14 cellular contexts compared by ENCODE assay signal in genomic region chr2:230335864-230336506, GRCh38. TPM values are rescaled to one million over a fixed set of nuclear protein-coding genes. Genes with fewer than 3 reads are reported as not detected.
DNase-seq lines count a peak whose midpoint lies in the region; ATAC-seq and TF ChIP-seq lines count a peak whose summit lies in the region.
"Had no signal": no experiment of that assay in that cellular context is flagged by ENCODE, and none has a peak within 500 bp of the region (broad histone marks: within the 10 kb centered on the region; RNA-seq: fewer than 3 reads in every experiment).

No MANE protein-coding gene starts in this region.

- TF ChIP-seq POLR2A in prostate gland (IDR thresholded peaks at IDR 0.05): no peak

- H3F3A ChIP-seq in Loucy (ENCODE audit: low read depth): no peaks in the 10 kb centered on the region

- 63% methylated on average over 3 of the region's 3 CpGs for WGBS in prostate gland

- POLR2A ChIA-PET in activated naive CD8-positive, alpha-beta T cell treated with anti-CD3 and anti-CD28 coated beads, Interleukin-2, amount 10 ng/mL, durations not matched to agents 7 days and 5 days (lab: Charles Lee): interaction anchor here (1.0 to 1.8 kb wide), 2 partner anchors 9 to 80 kb away, joined by 4 to 9 read pairs; partner anchors contain the start of genes SP100 and SP140L

- H3K27me3 ChIP-seq in Loucy (ENCODE audit: insufficient read depth, low read length, poor library complexity, severe bottlenecking) (no peaks in the 10 kb centered on the region), prostate gland (replicated peaks; ENCODE audit: insufficient read depth) (no peaks in the 10 kb centered on the region)
- H3K27me3 ChIP-seq: uterus had no signal

- no peak for TF ChIP-seq CTCF in Loucy (conservative IDR thresholded peaks at IDR 0.05; ENCODE audit: low read length)
- no peak for TF ChIP-seq CTCF in prostate gland (IDR thresholded peaks at IDR 0.05)

- H3K9me3 ChIP-seq in Loucy (ENCODE audit: insufficient read depth, low read depth, low read length) (peaks cover 5% of the 10 kb centered on the region; the same call in 1 of the 2 replicates), prostate gland (no peaks in the 10 kb centered on the region)
- H3K9me3 ChIP-seq: uterus had no signal

- H3K79me2 ChIP-seq in Loucy (ENCODE audit: insufficient read depth, low read length): peaks cover 22% of the 10 kb centered on the region

- DNase-seq in activated CD8-positive, alpha-beta memory T cell treated with anti-CD3 and anti-CD28 coated beads for 24 hours: peak; percentile 38
- no peak for DNase-seq in activated CD8-positive, alpha-beta memory T cell treated with anti-CD3 and anti-CD28 coated beads, Interleukin-2, amount 50 U/mL, for 4 hours
- DNase-seq in activated naive CD8-positive, alpha-beta T cell treated with anti-CD3 and anti-CD28 coated beads, Interleukin-2, amount 10 ng/mL, durations not matched to agents 7 days and 5 days: no peak
- no peak for DNase-seq in prostate gland (ENCODE audit: low spot score)
- DNase-seq in DMS53 (lab: John Stamatoyannopoulos, UW): no peak
- no peak for DNase-seq in stimulated activated naive CD4-positive, alpha-beta T cell treated with Interleukin-2 at 50 U/mL for 16 hours (lab: John Stamatoyannopoulos, UW)
- DNase-seq in posterior vena cava (ENCODE audit: low spot score): no peak
- DNase-seq: hypothalamus; kidney glomerular epithelial cell; NCI-H1694; NCI-H446 treated with DMSO at 0.1 percent for 48 hours; stimulated activated CD4-positive, alpha-beta T cell treated with anti-CD3 and anti-CD28 coated beads, Interleukin-15, amount 100 ng/mL, for 24 hours; uterus had no signal

- H3K36me3 ChIP-seq in Loucy (ENCODE audit: insufficient read depth, low read length) (peaks cover 14% of the 10 kb centered on the region), prostate gland (no peaks in the 10 kb centered on the region)
- H3K36me3 ChIP-seq: uterus had no signal

- no peaks in the 10 kb centered on the region for H3K27me3 Mint-ChIP-seq in activated naive CD8-positive, alpha-beta T cell treated with anti-CD3 and anti-CD28 coated beads, Interleukin-2, amount 10 ng/mL, durations not matched to agents 7 days and 5 days

- peak overlapping the region; percentile 13 to 25 for H3K27ac ChIP-seq in prostate gland
- H3K27ac ChIP-seq: uterus had no signal

- peak; percentile 45 for ATAC-seq in activated naive CD8-positive, alpha-beta T cell treated with anti-CD3 and anti-CD28 coated beads, Interleukin-2, amount 10 ng/mL, durations not matched to agents 7 days and 5 days (ENCODE audit: low read depth)

- H3K9me3 Mint-ChIP-seq in activated naive CD8-positive, alpha-beta T cell treated with anti-CD3 and anti-CD28 coated beads, Interleukin-2, amount 10 ng/mL, durations not matched to agents 7 days and 5 days: peaks cover 10% of the 10 kb centered on the region

- peaks cover 51% of the 10 kb centered on the region for H3K4me1 Mint-ChIP-seq in activated naive CD8-positive, alpha-beta T cell treated with anti-CD3 and anti-CD28 coated beads, Interleukin-2, amount 10 ng/mL, durations not matched to agents 7 days and 5 days

- H3K4me3 Mint-ChIP-seq in activated naive CD8-positive, alpha-beta T cell treated with anti-CD3 and anti-CD28 coated beads, Interleukin-2, amount 10 ng/mL, durations not matched to agents 7 days and 5 days: peak overlapping the region; percentile 72

- H2AFZ ChIP-seq in Loucy (ENCODE audit: low read length): no peak overlapping the region

- H3K36me3 Mint-ChIP-seq in activated naive CD8-positive, alpha-beta T cell treated with anti-CD3 and anti-CD28 coated beads, Interleukin-2, amount 10 ng/mL, durations not matched to agents 7 days and 5 days: peaks cover 67% of the 10 kb centered on the region

- H4K20me1 ChIP-seq in Loucy (ENCODE audit: insufficient read depth, low read length, poor library complexity, severe bottlenecking): peaks cover under 1% of the 10 kb centered on the region

- H3K4me2 ChIP-seq in Loucy (ENCODE audit: low read depth, low read length, poor library complexity, severe bottlenecking): peak overlapping the region; percentile 63

- H3K27ac Mint-ChIP-seq in activated naive CD8-positive, alpha-beta T cell treated with anti-CD3 and anti-CD28 coated beads, Interleukin-2, amount 10 ng/mL, durations not matched to agents 7 days and 5 days: peak overlapping the region; percentile 77

- intact Hi-C loops in prostate gland (cut with DNase I): no loop called here
- intact Hi-C loops in posterior vena cava (cut with DNase I): no loop called here

- H3K4me1 ChIP-seq in Loucy (ENCODE audit: insufficient read depth, low read length, poor library complexity, severe bottlenecking) (peaks cover 26% of the 10 kb centered on the region), prostate gland (replicated peaks) (no peaks in the 10 kb centered on the region)
- H3K4me1 ChIP-seq: uterus had no signal

- H3K4me3 ChIP-seq in Loucy (ENCODE audit: low read length, poor library complexity, severe bottlenecking) (peak overlapping the region; percentile 0), prostate gland (no peak overlapping the region)
- H3K4me3 ChIP-seq: uterus had no signal

- no peak overlapping the region for H3K9ac ChIP-seq in Loucy (ENCODE audit: low read depth, low read length, poor library complexity, severe bottlenecking)

- no peaks in the 10 kb centered on the region for H3K9me2 ChIP-seq in Loucy (replicated peaks; ENCODE audit: low read depth, low read length)

RNA-seq across cellular contexts. Expression of gene SP140L, which starts 9.0 kb away (rescaled TPM):
- total RNA-seq in activated naive CD8-positive, alpha-beta T cell treated with anti-CD3 and anti-CD28 coated beads, Interleukin-2, amount 10 ng/mL, durations not matched to agents 7 days and 5 days: 100 to 1,000 TPM; 107 to 115 TPM
- total RNA-seq in prostate gland (10 to 100 TPM in 1 of 2 donors, 1 to 10 TPM in 1; 3.6 to 15.2 TPM), posterior vena cava (10 to 100 TPM; 10.1 to 17.0 TPM)

Comparison
In these comparisons a context has a peak if more than half of its experiments do, and no peak if none do; other contexts are left out.
1. RNA of gene SP140L, which starts 9.0 kb away (total RNA-seq): 107 to 115 TPM in activated naive CD8-positive, alpha-beta T cell treated with anti-CD3 and anti-CD28 coated beads, Interleukin-2, amount 10 ng/mL, durations not matched to agents 7 days and 5 days; 10.1 to 17.0 TPM in posterior vena cava and 3.6 to 15.2 TPM in prostate gland; every median in the first group is over 4 times any median in the second.